Comparison of ENCODE assay signal across 12 cellular contexts in genomic region chr14:89207925-89208328, GRCh38.
DNase-seq lines count a peak whose midpoint lies in the region; ATAC-seq and TF ChIP-seq lines count a peak whose summit lies in the region.
"Had no signal": no experiment of that assay in that cellular context is flagged by ENCODE, and none has a peak within 500 bp of the region (broad histone marks: within the 10 kb centered on the region; RNA-seq: fewer than 3 reads in every experiment).

No MANE protein-coding gene starts in this region.

- 73% methylated on average over 7 of the region's 7 CpGs for WGBS in hepatocyte (ENCODE audit: low lambda C conversion rate, missing lambda C conversion rate)

- no peak for TF ChIP-seq CTCF in hepatocyte (IDR thresholded peaks at IDR 0.05; ENCODE audit: poor library complexity)
- TF ChIP-seq CTCF in MM.1S (IDR thresholded peaks at IDR 0.05; ENCODE audit: low read length) = no peak
- TF ChIP-seq CTCF in GM10248 (IDR thresholded peaks at IDR 0.05; ENCODE audit: control extremely low read depth, extremely low read depth, low read depth, missing control alignments) = no peak

- no peaks in the 10 kb centered on the region for H3K27me3 ChIP-seq in BLaER1 treated with 17β-estradiol and CSF1 and Interleukin-3, amounts not matched to agents 10 nM and 100 nM
- H3K27me3 ChIP-seq in hepatocyte (no peaks in the 10 kb centered on the region), MM.1S (replicated peaks; ENCODE audit: insufficient read depth, low read length) (no peaks in the 10 kb centered on the region)

- DNase-seq in NCI-H748 treated with DMSO at 0.1 percent for 48 hours (lab: John Stamatoyannopoulos, UW) = peak; percentile 95
- no peak for DNase-seq in hepatocyte (ENCODE audit: low spot score)
- no peak for DNase-seq in MM.1S
- DNase-seq in GM10248 (ENCODE audit: extremely low spot score) = no peak
- DNase-seq in NCI-H1436 treated with DMSO at 0.1 percent for 48 hours (lab: John Stamatoyannopoulos, UW) = no peak
- DNase-seq: NCI-H1105; NCI-H526; stimulated activated CD4-positive, alpha-beta T cell treated with anti-CD3 and anti-CD28 coated beads, Interleukin-12 subunit alpha, Interleukin-12 subunit beta, amount 100 ng/mL, for 4 hours; T-helper 2 cell had no signal

- H3K9me2 ChIP-seq in hepatocyte (replicated peaks; ENCODE audit: insufficient read depth) (no peaks in the 10 kb centered on the region), MM.1S (replicated peaks; ENCODE audit: insufficient read depth, low read length) (no peaks in the 10 kb centered on the region)

- ATAC-seq in HG03060 (IDR thresholded peaks at IDR 0.05; ENCODE audit: low read depth, unreplicated experiment) = peak; percentile 65
- ATAC-seq in HG02852 (IDR thresholded peaks at IDR 0.05; ENCODE audit: unreplicated experiment) = no peak

- no peak overlapping the region for H2AFZ ChIP-seq in hepatocyte
- no peak overlapping the region for H2AFZ ChIP-seq in MM.1S (ENCODE audit: low read length)

- peaks cover 0 to 99% (median 9%) of the 10 kb centered on the region in 11 experiments; a peak in 10 of 22 replicates for H4K20me1 ChIP-seq in BLaER1 treated with 17β-estradiol and CSF1 and Interleukin-3, amounts not matched to agents 10 nM and 100 nM
- H4K20me1 ChIP-seq in hepatocyte (ENCODE audit: insufficient read depth, poor library complexity, severe bottlenecking) (no peaks in the 10 kb centered on the region), MM.1S (ENCODE audit: insufficient read depth, low read length) (no peaks in the 10 kb centered on the region)

- peaks cover 51 to 67% (median 61%) of the 10 kb centered on the region in 10 experiments for H3K4me1 ChIP-seq in BLaER1 treated with 17β-estradiol and CSF1 and Interleukin-3, amounts not matched to agents 10 nM and 100 nM
- H3K4me1 ChIP-seq in hepatocyte (ENCODE audit: insufficient read depth) (no peaks in the 10 kb centered on the region), MM.1S (ENCODE audit: low read length) (no peaks in the 10 kb centered on the region)

- H3F3A ChIP-seq in MM.1S (ENCODE audit: insufficient read depth, low read length) = no peaks in the 10 kb centered on the region

- CTCF ChIA-PET in GM10248 (lab: Yijun Ruan, JAX) = interaction anchor here (1.0 to 1.2 kb wide), 2 partner anchors 14 to 32 kb away, joined by 3 read pairs; no protein-coding TSS in a partner anchor

- POLR2A ChIA-PET in GM10248 (lab: Yijun Ruan, JAX) = no interaction called here

- peaks cover 33% of the 10 kb centered on the region for H3K79me2 ChIP-seq in hepatocyte
- 0 out of 2 replicates have a peak, but pooled peaks cover 6% of the 10 kb centered on the region for H3K79me2 ChIP-seq in MM.1S (ENCODE audit: low read length)

- peaks cover 8 to 43% (median 23%) of the 10 kb centered on the region in 11 experiments; a peak in 15 of 22 replicates for H3K36me3 ChIP-seq in BLaER1 treated with 17β-estradiol and CSF1 and Interleukin-3, amounts not matched to agents 10 nM and 100 nM
- no peaks in the 10 kb centered on the region for H3K36me3 ChIP-seq in hepatocyte (replicated peaks; ENCODE audit: insufficient read depth, low read depth)
- H3K36me3 ChIP-seq in MM.1S (replicated peaks; ENCODE audit: insufficient read depth, low read length) = no peaks in the 10 kb centered on the region

- no peak overlapping the region; a peak in 1 of 22 replicates for H3K9ac ChIP-seq in BLaER1 treated with 17β-estradiol and CSF1 and Interleukin-3, amounts not matched to agents 10 nM and 100 nM
- H3K9ac ChIP-seq in MM.1S (ENCODE audit: low read length) = no peak overlapping the region

- peaks cover 0 to 12% (median 4%) of the 10 kb centered on the region in 11 experiments; a peak in 6 of 22 replicates for H3K9me3 ChIP-seq in BLaER1 treated with 17β-estradiol and CSF1 and Interleukin-3, amounts not matched to agents 10 nM and 100 nM (replicated peaks in 1 of 11)
- H3K9me3 ChIP-seq in hepatocyte (ENCODE audit: low read depth) (no peaks in the 10 kb centered on the region), MM.1S (replicated peaks; ENCODE audit: insufficient read depth, low read length) (no peaks in the 10 kb centered on the region)

- H3K27ac ChIP-seq in BLaER1 treated with 17β-estradiol and CSF1 and Interleukin-3, amounts not matched to agents 10 nM and 100 nM = peak overlapping the region in 4 of 11 experiments; percentile 43 to 76 (median 74); a peak in 8 of 22 replicates
- H3K27ac ChIP-seq in hepatocyte (peak overlapping the region; percentile 26), MM.1S (ENCODE audit: low read length) (no peak overlapping the region)

- H3K4me2 ChIP-seq in BLaER1 treated with 17β-estradiol and CSF1 and Interleukin-3, amounts not matched to agents 10 nM and 100 nM = peak overlapping the region; percentile 71 to 94 (median 83)
- H3K4me2 ChIP-seq in hepatocyte (no peak overlapping the region), MM.1S (ENCODE audit: low read depth, low read length) (no peak overlapping the region)

- H3K4me3 ChIP-seq in BLaER1 treated with 17β-estradiol and CSF1 and Interleukin-3, amounts not matched to agents 10 nM and 100 nM = no peak overlapping the region
- H3K4me3 ChIP-seq in hepatocyte = no peak overlapping the region
- no peak overlapping the region for H3K4me3 ChIP-seq in MM.1S (ENCODE audit: low read length)

Comparison
In these comparisons a context has a peak if more than half of its experiments do, and no peak if none do; other contexts are left out.
1. H3K4me2 ChIP-seq: peak in BLaER1 treated with 17β-estradiol and CSF1 and Interleukin-3, amounts not matched to agents 10 nM and 100 nM (11 of 11); none in hepatocyte (single experiment) and MM.1S (single experiment).